ENCODE assay signal across 8 cellular contexts in the genomic region with DNA sequence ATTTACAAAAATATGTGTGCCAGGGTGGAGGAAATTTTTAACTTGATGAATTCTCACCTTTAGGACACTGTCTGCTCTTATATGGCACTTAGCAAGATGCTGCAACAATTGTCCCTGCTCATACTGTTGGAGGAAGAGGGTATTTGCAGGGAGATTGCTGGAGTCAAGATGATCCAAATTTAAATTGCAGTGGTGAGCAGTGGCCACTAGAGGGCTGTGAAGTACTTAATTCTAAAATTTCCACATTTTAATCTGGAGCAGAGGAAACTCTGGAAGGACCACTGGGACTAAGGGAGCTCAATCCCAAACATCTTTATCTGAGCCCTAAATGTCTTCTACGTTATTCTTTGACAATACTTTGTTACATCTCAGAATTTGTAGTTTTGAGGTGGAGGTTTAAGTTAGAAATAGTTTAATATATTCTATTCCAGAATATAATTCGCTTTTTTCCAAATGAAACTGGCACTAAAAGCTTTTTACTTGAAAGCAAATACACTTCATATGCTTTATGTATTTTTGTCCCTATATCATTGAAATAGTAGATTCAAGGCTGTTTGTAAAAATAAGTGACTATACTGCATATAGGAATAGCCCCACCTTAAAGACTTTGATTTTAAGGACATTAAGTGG. TPM values are rescaled to one million over a fixed set of nuclear protein-coding genes. Genes with fewer than 3 reads are reported as not detected.
A peak's percentile ranks its signal among the peaks of the same experiment; 100 is the strongest.
DNase-seq lines count a peak whose midpoint lies in the region; ATAC-seq, FAIRE-seq and TF ChIP-seq lines count a peak whose summit lies in the region.

No MANE protein-coding gene starts in this region.

- H3K4me1 ChIP-seq in GM12878 (ENCODE audit: control insufficient read depth, insufficient read depth, low read length) = no peaks in the 10 kb centered on the region
- H3K4me1 ChIP-seq in thoracic aorta (ENCODE audit: control insufficient read depth in 1 of 2, low read depth in 2 of 2) = no peaks in the 10 kb centered on the region

- no peak overlapping the region for H2AFZ ChIP-seq in GM12878 (ENCODE audit: control insufficient read depth, low read depth, low read length)

- no peak overlapping the region for H3K4me2 ChIP-seq in GM12878 (ENCODE audit: control insufficient read depth, insufficient read depth)

- no peak for FAIRE-seq in GM12878 (lab: Jason Lieb, UNC)

- ATAC-seq in HG03175 (IDR thresholded peaks at IDR 0.05; ENCODE audit: unreplicated experiment) = peak; percentile 64
- ATAC-seq in GM12878 = peak; percentile 75
- peak; percentile 59 for ATAC-seq in thoracic aorta (ENCODE audit: insufficient number of reproducible peaks, low FRiP score, low read depth)
- ATAC-seq in GM21737 (IDR thresholded peaks at IDR 0.05; ENCODE audit: unreplicated experiment) = no peak

- BruUV-seq in GM12878 (replicated peaks; lab: Mats Ljungman, UMichigan) = no TSS peak

- 48% methylated on average over 2 of the region's 2 CpGs for WGBS in GM12878 (ENCODE audit: insufficient coverage, insufficient replicate concordance, low lambda C conversion rate, missing lambda C conversion rate)

- in situ Hi-C loops in GM12878 (cut with MboI) = no loop called here

- H3K79me2 ChIP-seq in GM12878 (ENCODE audit: control insufficient read depth, insufficient read depth, low read length) = no peaks in the 10 kb centered on the region

- TF ChIP-seq CTCF in AG10803 (conservative IDR thresholded peaks at IDR 0.05; ENCODE audit: low read length) = peak; percentile 86
- peak; percentile 81 for TF ChIP-seq CTCF in GM12864 (IDR thresholded peaks at IDR 0.05; ENCODE audit: low read depth, low read length, missing control alignments)
- peak; percentile 68 to 92 (median 77) for TF ChIP-seq CTCF in GM12878 (IDR thresholded peaks at IDR 0.05 in 2 of 3, conservative IDR thresholded peaks at IDR 0.05 in 1 of 3; ENCODE audit: control insufficient read depth in 2 of 3, extremely low read depth in 1 of 3, insufficient read depth in 1 of 3, low read depth in 3 of 3, low read length in 3 of 3)
- peak; percentile 78 for TF ChIP-seq CTCF in thoracic aorta (IDR thresholded peaks at IDR 0.05)

- peak; percentile 58 for TF ChIP-seq RAD21 in GM12878 (IDR thresholded peaks at IDR 0.05; ENCODE audit: insufficient read depth, low read depth, low read length)

- no peak for TF ChIP-seq POLR2A in GM12878 (IDR thresholded peaks at IDR 0.05; ENCODE audit: low read depth, low read length)

- H3K4me3 ChIP-seq in AG10803 (ENCODE audit: low read length) (no peak overlapping the region), GM12864 (ENCODE audit: low read depth, low read length) (no peak overlapping the region), GM12878 (no peak overlapping the region), thoracic aorta (no peak overlapping the region)

- SMC1A ChIA-PET in GM12878 (lab: Charles Lee; ENCODE audit: uncharacterized antibody, unreplicated experiment) = interaction anchor here (0.8 to 1.0 kb wide), 2 partner anchors 8 to 18 kb away, joined by 3 read pairs; no protein-coding TSS in a partner anchor

- POLR2A ChIA-PET in GM12878 (lab: Charles Lee) = no interaction called here

- H3K27ac ChIP-seq in GM12878 (ENCODE audit: control insufficient read depth, insufficient read depth) (no peak overlapping the region), thoracic aorta (no peak overlapping the region)

- intact Hi-C loops in GM12878 (cut with micrococcal nuclease; ENCODE audit: unreplicated experiment) = no loop called here

- H3K9me3 ChIP-seq in GM12878 (replicated peaks; ENCODE audit: control insufficient read depth, insufficient read depth, low read length) = no peaks in the 10 kb centered on the region
- H3K9me3 ChIP-seq in thoracic aorta = no peaks in the 10 kb centered on the region

- H4K20me1 ChIP-seq in GM12878 (ENCODE audit: control insufficient read depth, insufficient read depth) = no peaks in the 10 kb centered on the region

- H3K36me3 ChIP-seq in GM12878 (ENCODE audit: control insufficient read depth in 2 of 2, insufficient read depth in 2 of 2, low read length in 1 of 2) (no peaks in the 10 kb centered on the region), thoracic aorta (no peaks in the 10 kb centered on the region)

- H3K9ac ChIP-seq in GM12878 (ENCODE audit: control insufficient read depth, insufficient read depth, low read length) = no peak overlapping the region

- TF ChIP-seq EP300 in GM12878 (IDR thresholded peaks at IDR 0.05; ENCODE audit: borderline replicate concordance in 1 of 2, control insufficient read depth in 1 of 2, low read depth in 2 of 2, low read length in 2 of 2) = no peak

- CTCF ChIA-PET in GM12878 (lab: Yijun Ruan, JAX) = interaction anchor here (0.6 to 2.5 kb wide), 13 partner anchors 8 to 1755 kb away, joined by 3 to 10 read pairs (median 3); no protein-coding TSS in a partner anchor

- peak; percentile 65 for DNase-seq in AG10803 (ENCODE audit: low read depth)
- DNase-seq in GM12864 (ENCODE audit: low read depth) = no peak
- peak; percentile 23 for DNase-seq in NCI-H524 treated with DMSO at 0.1 percent for 48 hours (lab: John Stamatoyannopoulos, UW)
- no peak for DNase-seq in GM12878 (ENCODE audit: low read depth, low spot score)
- peak; percentile 74 for DNase-seq in islet precursor cell
- DNase-seq in thoracic aorta (ENCODE audit: low spot score) = no peak

- no peaks in the 10 kb centered on the region for H3K27me3 ChIP-seq in GM12878 (replicated peaks in 1 of 2; ENCODE audit: control insufficient read depth in 2 of 2, insufficient read depth in 2 of 2, low read length in 1 of 2)
- no peaks in the 10 kb centered on the region for H3K27me3 ChIP-seq in thoracic aorta (replicated peaks; ENCODE audit: insufficient read depth)

- RAD21 ChIA-PET in GM12878 (lab: Charles Lee; ENCODE audit: unreplicated experiment) = no interaction called here

TF ChIP-seq in GM12878, 131 proteins besides CTCF, POLR2A, EP300 and RAD21 (continues in another document):
- TF ChIP-seq SIN3A (IDR thresholded peaks at IDR 0.05; ENCODE audit: low read depth, low read length) (no peak), NFIC (IDR thresholded peaks at IDR 0.05; ENCODE audit: low read depth, low read length) (no peak)
- TF ChIP-seq, protein P1, sequence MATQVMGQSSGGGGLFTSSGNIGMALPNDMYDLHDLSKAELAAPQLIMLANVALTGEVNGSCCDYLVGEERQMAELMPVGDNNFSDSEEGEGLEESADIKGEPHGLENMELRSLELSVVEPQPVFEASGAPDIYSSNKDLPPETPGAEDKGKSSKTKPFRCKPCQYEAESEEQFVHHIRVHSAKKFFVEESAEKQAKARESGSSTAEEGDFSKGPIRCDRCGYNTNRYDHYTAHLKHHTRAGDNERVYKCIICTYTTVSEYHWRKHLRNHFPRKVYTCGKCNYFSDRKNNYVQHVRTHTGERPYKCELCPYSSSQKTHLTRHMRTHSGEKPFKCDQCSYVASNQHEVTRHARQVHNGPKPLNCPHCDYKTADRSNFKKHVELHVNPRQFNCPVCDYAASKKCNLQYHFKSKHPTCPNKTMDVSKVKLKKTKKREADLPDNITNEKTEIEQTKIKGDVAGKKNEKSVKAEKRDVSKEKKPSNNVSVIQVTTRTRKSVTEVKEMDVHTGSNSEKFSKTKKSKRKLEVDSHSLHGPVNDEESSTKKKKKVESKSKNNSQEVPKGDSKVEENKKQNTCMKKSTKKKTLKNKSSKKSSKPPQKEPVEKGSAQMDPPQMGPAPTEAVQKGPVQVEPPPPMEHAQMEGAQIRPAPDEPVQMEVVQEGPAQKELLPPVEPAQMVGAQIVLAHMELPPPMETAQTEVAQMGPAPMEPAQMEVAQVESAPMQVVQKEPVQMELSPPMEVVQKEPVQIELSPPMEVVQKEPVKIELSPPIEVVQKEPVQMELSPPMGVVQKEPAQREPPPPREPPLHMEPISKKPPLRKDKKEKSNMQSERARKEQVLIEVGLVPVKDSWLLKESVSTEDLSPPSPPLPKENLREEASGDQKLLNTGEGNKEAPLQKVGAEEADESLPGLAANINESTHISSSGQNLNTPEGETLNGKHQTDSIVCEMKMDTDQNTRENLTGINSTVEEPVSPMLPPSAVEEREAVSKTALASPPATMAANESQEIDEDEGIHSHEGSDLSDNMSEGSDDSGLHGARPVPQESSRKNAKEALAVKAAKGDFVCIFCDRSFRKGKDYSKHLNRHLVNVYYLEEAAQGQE (IDR thresholded peaks at IDR 0.05; ENCODE audit: low read depth, low read length) = no peak
- TF ChIP-seq, protein P2, sequence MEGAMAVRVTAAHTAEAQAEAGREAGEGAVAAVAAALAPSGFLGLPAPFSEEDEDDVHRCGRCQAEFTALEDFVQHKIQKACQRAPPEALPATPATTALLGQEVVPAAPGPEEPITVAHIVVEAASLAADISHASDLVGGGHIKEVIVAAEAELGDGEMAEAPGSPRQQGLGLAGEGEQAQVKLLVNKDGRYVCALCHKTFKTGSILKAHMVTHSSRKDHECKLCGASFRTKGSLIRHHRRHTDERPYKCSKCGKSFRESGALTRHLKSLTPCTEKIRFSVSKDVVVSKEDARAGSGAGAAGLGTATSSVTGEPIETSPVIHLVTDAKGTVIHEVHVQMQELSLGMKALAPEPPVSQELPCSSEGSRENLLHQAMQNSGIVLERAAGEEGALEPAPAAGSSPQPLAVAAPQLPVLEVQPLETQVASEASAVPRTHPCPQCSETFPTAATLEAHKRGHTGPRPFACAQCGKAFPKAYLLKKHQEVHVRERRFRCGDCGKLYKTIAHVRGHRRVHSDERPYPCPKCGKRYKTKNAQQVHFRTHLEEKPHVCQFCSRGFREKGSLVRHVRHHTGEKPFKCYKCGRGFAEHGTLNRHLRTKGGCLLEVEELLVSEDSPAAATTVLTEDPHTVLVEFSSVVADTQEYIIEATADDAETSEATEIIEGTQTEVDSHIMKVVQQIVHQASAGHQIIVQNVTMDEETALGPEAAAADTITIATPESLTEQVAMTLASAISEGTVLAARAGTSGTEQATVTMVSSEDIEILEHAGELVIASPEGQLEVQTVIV (IDR thresholded peaks at IDR 0.05; ENCODE audit: borderline replicate concordance, partially characterized antibody) = no peak

RNA-seq across cellular contexts. Expression of a gene that starts 33.0 kb away (rescaled TPM):
- 0.15 and 0.20 TPM in 2 replicates for total RNA-seq in GM12878 (2013; cell fraction: nucleolus; rRNA removed)
- total RNA-seq in GM12878 (2014; rRNA removed) (0.05 and 0.06 TPM in 2 replicates), GM12878 (2014; rRNA removed; fragmentation: Illumina TruSeq; extraction: Trizol) (not detected in 2 replicates), GM12878 (2021) (not detected in 2 replicates), thoracic aorta (not detected)
- not detected for polyA plus RNA-seq in GM12878 (2011; ENCODE audit: low read depth)
- polyA plus RNA-seq in GM12878 (2011; rRNA removed) (0.03 TPM in 2 replicates), GM12878 (2014; fragmentation: Illumina TruSeq; extraction: Trizol) (0.01 TPM in 1 of 2 replicates, not detected in the other), GM12878 (2014; fragmentation: Nextera tagmentation; extraction: Ambion mirVana) (not detected), GM12878 (2014; rRNA removed) (not detected in 2 replicates), GM12878 (2016; fragmentation: Nextera tagmentation; extraction: Ambion mirVana) (not detected)
- polyA plus RNA-seq in GM12878 (2011; cell fraction: cytosol; rRNA removed) = not detected in 2 replicates
- 0.04 and 0.13 TPM in 2 replicates for polyA plus RNA-seq in GM12878 (2011; cell fraction: nucleus; rRNA removed)
- polyA plus RNA-seq in GM12878 (2012) = not detected in 2 replicates
- polyA minus RNA-seq in GM12878 (2011; rRNA and poly(A)+ RNA removed) = 0.31 TPM in 1 of 2 replicates, not detected in the other
- polyA minus RNA-seq in GM12878 (2011; cell fraction: cytosol; rRNA and poly(A)+ RNA removed) = not detected in 2 replicates
- 0.24 and 0.77 TPM in 2 replicates for polyA minus RNA-seq in GM12878 (2011; cell fraction: nucleus; rRNA and poly(A)+ RNA removed)

Comparison
In these comparisons a context has a peak if more than half of its experiments do, and no peak if none do; other contexts are left out.
1. DNase-seq: peak in AG10803 (single experiment), NCI-H524 treated with DMSO at 0.1 percent for 48 hours (single experiment) and islet precursor cell (single experiment); none in GM12864 (single experiment), GM12878 (single experiment) and thoracic aorta (single experiment).
2. Peak in every context shown above with its lines, with median percentiles within 50 percentile points of each other: CTCF ChIP-seq.